ENCODE assay signal across 22 cellular contexts in the genomic region with DNA sequence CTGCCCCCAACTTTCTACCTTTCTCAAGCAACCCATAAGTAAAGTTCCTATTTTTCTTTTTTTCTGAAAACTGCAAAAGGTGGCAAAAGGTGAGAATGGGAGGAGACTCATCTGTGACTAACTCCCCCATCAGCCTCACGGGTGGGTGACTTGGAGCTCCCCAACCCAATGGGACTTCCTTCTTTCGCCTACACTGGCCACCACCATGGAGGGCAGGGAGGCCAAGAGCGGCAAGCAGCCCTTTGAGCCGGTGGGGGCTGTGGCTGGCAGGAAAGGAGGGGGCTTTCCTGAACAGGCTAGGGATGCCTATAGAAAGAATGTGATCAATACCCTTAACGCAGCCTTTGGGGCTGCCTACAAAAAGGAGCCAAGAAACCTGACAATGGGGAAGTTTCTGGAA.
"Had no signal": no experiment of that assay in that cellular context is flagged by ENCODE, and none has a peak within 500 bp of the region (broad histone marks: within the 10 kb centered on the region; RNA-seq: fewer than 3 reads in every experiment).

No MANE protein-coding gene starts in this region.

- H3K27ac ChIP-seq: epithelial cell of prostate, esophagus squamous epithelium, gastroesophageal sphincter, psoas muscle, right lobe of liver, testis, tibial nerve had no signal

- H3K4me3 Mint-ChIP-seq: dendritic cell treated with granulocyte-macrophage colony-stimulating factor and Interleukin-4, amounts not matched to agents 40 ng/mL and 50 ng/mL, for 4 days; effector memory CD8-positive, alpha-beta T cell; nephron progenitor cell; stimulated activated memory B cell treated with anti-CD40 and anti-IgM and Interleukin-4, amounts not matched to agents 10 μg/mL and 1 μg/mL and 100 μg/mL, for 72 hours; stimulated activated naive CD8-positive, alpha-beta T cell treated with anti-CD3 and anti-CD28 coated beads, Interleukin-15, Interleukin-2, amounts not matched to agents 100 ng/mL and 50 ng/mL, for 24 hours had no signal

- H3K4me3 ChIP-seq: esophagus squamous epithelium, gastroesophageal sphincter, psoas muscle, right lobe of liver, testis, tibial nerve had no signal

- H3K9me3 ChIP-seq: esophagus squamous epithelium, gastroesophageal sphincter, psoas muscle, right lobe of liver, testis, tibial nerve had no signal

- H3K36me3 Mint-ChIP-seq: stimulated activated memory B cell treated with anti-CD40 and anti-IgM and Interleukin-4, amounts not matched to agents 10 μg/mL and 1 μg/mL and 100 μg/mL, for 72 hours had no signal

- H3K27me3 Mint-ChIP-seq: dendritic cell treated with granulocyte-macrophage colony-stimulating factor and Interleukin-4, amounts not matched to agents 40 ng/mL and 50 ng/mL, for 4 days; effector memory CD8-positive, alpha-beta T cell; naive thymus-derived CD4-positive, alpha-beta T cell; stimulated activated memory B cell treated with anti-CD40 and anti-IgM and Interleukin-4, amounts not matched to agents 10 μg/mL and 1 μg/mL and 100 μg/mL, for 72 hours; stimulated activated naive CD8-positive, alpha-beta T cell treated with anti-CD3 and anti-CD28 coated beads, Interleukin-15, Interleukin-2, amounts not matched to agents 100 ng/mL and 50 ng/mL, for 24 hours had no signal

- H3K27ac Mint-ChIP-seq: dendritic cell treated with granulocyte-macrophage colony-stimulating factor and Interleukin-4, amounts not matched to agents 40 ng/mL and 50 ng/mL, for 4 days; effector memory CD8-positive, alpha-beta T cell; nephron progenitor cell; stimulated activated memory B cell treated with anti-CD40 and anti-IgM and Interleukin-4, amounts not matched to agents 10 μg/mL and 1 μg/mL and 100 μg/mL, for 72 hours; stimulated activated naive CD8-positive, alpha-beta T cell treated with anti-CD3 and anti-CD28 coated beads, Interleukin-15, Interleukin-2, amounts not matched to agents 100 ng/mL and 50 ng/mL, for 24 hours had no signal

- DNase-seq: effector memory CD8-positive, alpha-beta T cell; esophagus squamous epithelium; foreskin fibroblast; glutamatergic neuron; islet precursor cell; mammary epithelial cell; naive thymus-derived CD4-positive, alpha-beta T cell; nephron progenitor cell; psoas muscle; retina; right lobe of liver; stimulated activated CD4-positive, alpha-beta T cell treated with anti-CD3 and anti-CD28 coated beads, Interleukin-15, amount 100 ng/mL, for 24 hours; stimulated activated CD4-positive, alpha-beta T cell treated with anti-CD3 and anti-CD28 coated beads, Interleukin-1b, Interleukin-23, amount 100 ng/mL, for 48 hours; stimulated activated CD4-positive, alpha-beta T cell treated with anti-CD3 and anti-CD28 coated beads, Interleukin-4, amount 100 ng/mL, for 24 hours; testis had no signal

- H3K9me3 Mint-ChIP-seq: dendritic cell treated with granulocyte-macrophage colony-stimulating factor and Interleukin-4, amounts not matched to agents 40 ng/mL and 50 ng/mL, for 4 days; naive thymus-derived CD4-positive, alpha-beta T cell; stimulated activated memory B cell treated with anti-CD40 and anti-IgM and Interleukin-4, amounts not matched to agents 10 μg/mL and 1 μg/mL and 100 μg/mL, for 72 hours; stimulated activated naive CD8-positive, alpha-beta T cell treated with anti-CD3 and anti-CD28 coated beads, Interleukin-15, Interleukin-2, amounts not matched to agents 100 ng/mL and 50 ng/mL, for 24 hours had no signal

- H3K27me3 ChIP-seq: esophagus squamous epithelium, gastroesophageal sphincter, right lobe of liver, testis, tibial nerve had no signal

- ATAC-seq: effector memory CD8-positive, alpha-beta T cell; gastroesophageal sphincter; left lobe of liver; naive thymus-derived CD4-positive, alpha-beta T cell; psoas muscle; stimulated activated memory B cell treated with anti-CD40 and anti-IgM and Interleukin-4, amounts not matched to agents 10 μg/mL and 1 μg/mL and 100 μg/mL, for 72 hours had no signal
